In genomic region chr20:8853805-8854338, GRCh38 we compare ENCODE assay signal across 8 cellular contexts.
DNase-seq lines count a peak whose midpoint lies in the region; ATAC-seq and TF ChIP-seq lines count a peak whose summit lies in the region.

No MANE protein-coding gene starts in this region.

- H3K36me3 Mint-ChIP-seq in activated CD4-positive, alpha-beta memory T cell treated with anti-CD3 and anti-CD28 coated beads, Interleukin-2, amount 10 ng/mL, durations not matched to agents 7 days and 5 days (ENCODE audit: low read depth) = no peaks in the 10 kb centered on the region

- CTCF ChIA-PET in activated CD4-positive, alpha-beta memory T cell treated with anti-CD3 and anti-CD28 coated beads, Interleukin-2, amount 10 ng/mL, durations not matched to agents 7 days and 5 days (lab: Charles Lee) = interaction anchor here (0.8 to 1.6 kb wide), 8 partner anchors 9 to 104 kb away, joined by 3 to 8 read pairs (median 4); no protein-coding TSS in a partner anchor

- TF ChIP-seq POLR2A in suprapubic skin (IDR thresholded peaks at IDR 0.05) = no peak

- H3K27ac Mint-ChIP-seq in activated CD4-positive, alpha-beta memory T cell treated with anti-CD3 and anti-CD28 coated beads, Interleukin-2, amount 10 ng/mL, durations not matched to agents 7 days and 5 days = no peak overlapping the region

- H3K4me3 ChIP-seq in cardiac fibroblast (replicated peaks in 1 of 2; ENCODE audit: low read depth in 2 of 2, low read length in 2 of 2) = no peak overlapping the region
- H3K4me3 ChIP-seq in kidney epithelial cell (ENCODE audit: low read depth, low read length) = no peak overlapping the region
- H3K4me3 ChIP-seq in suprapubic skin = no peak overlapping the region

- peaks cover 14% of the 10 kb centered on the region for H3K4me1 ChIP-seq in suprapubic skin

- no peaks in the 10 kb centered on the region for H3K4me1 Mint-ChIP-seq in activated CD4-positive, alpha-beta memory T cell treated with anti-CD3 and anti-CD28 coated beads, Interleukin-2, amount 10 ng/mL, durations not matched to agents 7 days and 5 days

- peak overlapping the region; percentile 44 for H3K27ac ChIP-seq in suprapubic skin

- no peak overlapping the region for H3K4me3 Mint-ChIP-seq in activated CD4-positive, alpha-beta memory T cell treated with anti-CD3 and anti-CD28 coated beads, Interleukin-2, amount 10 ng/mL, durations not matched to agents 7 days and 5 days

- TF ChIP-seq CTCF in cardiac fibroblast (IDR thresholded peaks at IDR 0.05; ENCODE audit: low read depth, low read length) = peak; percentile 83
- peak; percentile 85 for TF ChIP-seq CTCF in kidney epithelial cell (IDR thresholded peaks at IDR 0.05; ENCODE audit: insufficient read depth, low read length, poor library complexity, severe bottlenecking)
- TF ChIP-seq CTCF in suprapubic skin (IDR thresholded peaks at IDR 0.05) = peak; percentile 47 to 80

- ATAC-seq in GM21529 (IDR thresholded peaks at IDR 0.05; ENCODE audit: unreplicated experiment) = peak; percentile 85

- no peaks in the 10 kb centered on the region for H3K9me3 ChIP-seq in suprapubic skin

- H3K36me3 ChIP-seq in kidney epithelial cell (ENCODE audit: control insufficient read depth, insufficient read depth, low read length) (no peaks in the 10 kb centered on the region), suprapubic skin (no peaks in the 10 kb centered on the region)

- 6% methylated on average over 6 of the region's 6 CpGs for WGBS in suprapubic skin

- TF ChIP-seq EP300 in suprapubic skin (IDR thresholded peaks at IDR 0.05) = no peak

- DNase-seq in GM03348 (ENCODE audit: low spot score) (peak; percentile 76), HuH-7.5 (ENCODE audit: low spot score) (peak; percentile 46), NOMO-1 (lab: John Stamatoyannopoulos, UW; ENCODE audit: unreplicated experiment in 2 of 2) (peak; percentile 56 to 62), cardiac fibroblast (ENCODE audit: low read depth in 2 of 2) (peak; percentile 89 to 90), kidney epithelial cell (ENCODE audit: low read depth) (peak; percentile 62), suprapubic skin (ENCODE audit: low spot score in 2 of 2) (no peak)
- DNase-seq in activated CD4-positive, alpha-beta memory T cell treated with anti-CD3 and anti-CD28 coated beads, Interleukin-2, amount 10 ng/mL, durations not matched to agents 7 days and 5 days = no peak

- no peaks in the 10 kb centered on the region for H3K27me3 ChIP-seq in kidney epithelial cell (ENCODE audit: control insufficient read depth, insufficient read depth, low read length)
- H3K27me3 ChIP-seq in suprapubic skin = no peaks in the 10 kb centered on the region

- H3K27me3 Mint-ChIP-seq in activated CD4-positive, alpha-beta memory T cell treated with anti-CD3 and anti-CD28 coated beads, Interleukin-2, amount 10 ng/mL, durations not matched to agents 7 days and 5 days = no peaks in the 10 kb centered on the region

- H3K9me3 Mint-ChIP-seq in activated CD4-positive, alpha-beta memory T cell treated with anti-CD3 and anti-CD28 coated beads, Interleukin-2, amount 10 ng/mL, durations not matched to agents 7 days and 5 days = no peaks in the 10 kb centered on the region

- POLR2A ChIA-PET in activated CD4-positive, alpha-beta memory T cell treated with anti-CD3 and anti-CD28 coated beads, Interleukin-2, amount 10 ng/mL, durations not matched to agents 7 days and 5 days (lab: Charles Lee) = no interaction called here

Comparison
In these comparisons a context has a peak if more than half of its experiments do, and no peak if none do; other contexts are left out.
1. DNase-seq: peak in GM03348 (single experiment), HuH-7.5 (single experiment), NOMO-1 (2 of 2), cardiac fibroblast (2 of 2) and kidney epithelial cell (single experiment); none in suprapubic skin (0 of 2) and activated CD4-positive, alpha-beta memory T cell treated with anti-CD3 and anti-CD28 coated beads, Interleukin-2, amount 10 ng/mL, durations not matched to agents 7 days and 5 days (single experiment).
2. Peak in every context shown above with its lines, with median percentiles within 50 percentile points of each other: CTCF ChIP-seq.